28 cellular contexts compared by ENCODE assay signal in the genomic region with DNA sequence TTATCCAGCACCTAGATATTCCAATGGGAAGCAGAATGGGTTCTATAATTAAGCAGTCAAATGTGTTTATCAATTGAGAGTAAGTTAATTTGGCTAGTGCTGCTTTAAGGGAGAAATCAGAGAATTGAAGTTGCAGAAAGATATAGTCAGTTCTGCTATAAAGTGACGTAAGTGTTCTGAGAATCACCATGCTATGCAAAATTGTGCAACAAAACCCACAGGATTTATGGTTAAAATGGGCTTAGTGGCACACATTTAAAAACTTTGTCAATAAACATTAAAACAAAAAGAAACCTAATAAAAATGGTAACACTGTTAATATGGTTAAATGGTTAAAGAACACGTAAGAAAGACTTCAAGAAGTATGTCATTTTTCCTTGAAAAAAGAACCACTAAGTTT.
A peak's percentile ranks its signal among the peaks of the same experiment; 100 is the strongest.
DNase-seq lines count a peak whose midpoint lies in the region; TF ChIP-seq lines count a peak whose summit lies in the region.
"Had no signal": no experiment of that assay in that cellular context is flagged by ENCODE, and none has a peak within 500 bp of the region (broad histone marks: within the 10 kb centered on the region; RNA-seq: fewer than 3 reads in every experiment).

No MANE protein-coding gene starts in this region.

- no peak for TF ChIP-seq POLR2A in uterus (IDR thresholded peaks at IDR 0.05)

- H3K4me1 ChIP-seq in adipocyte (ENCODE audit: control insufficient read depth, insufficient read depth, low read length) (no peaks in the 10 kb centered on the region), uterus (no peaks in the 10 kb centered on the region)
- H3K4me1 ChIP-seq: ascending aorta, suprapubic skin, upper lobe of left lung had no signal

- TF ChIP-seq CTCF in AG10803 (conservative IDR thresholded peaks at IDR 0.05; ENCODE audit: low read length) = no peak
- TF ChIP-seq CTCF in foreskin fibroblast (IDR thresholded peaks at IDR 0.05; ENCODE audit: low read depth, low read length) = no peak
- no peak for TF ChIP-seq CTCF in uterus (IDR thresholded peaks at IDR 0.05)

- no peak overlapping the region for H3K27ac ChIP-seq in uterus
- H3K27ac ChIP-seq: ascending aorta, hepatocyte, ovary, SJCRH30, suprapubic skin, upper lobe of left lung had no signal

- intact Hi-C loops in uterus (cut with DNase I; ENCODE audit: low total_unique reads) = no loop called here

- H3K36me3 ChIP-seq in adipocyte (ENCODE audit: control insufficient read depth, insufficient read depth, low read length, severe bottlenecking) (no peaks in the 10 kb centered on the region), uterus (no peaks in the 10 kb centered on the region)
- H3K36me3 ChIP-seq: ascending aorta, ovary, SJCRH30, suprapubic skin, upper lobe of left lung had no signal

- no peak overlapping the region for H3K9ac ChIP-seq in adipocyte (ENCODE audit: low read length)

- no peak overlapping the region for H3K4me3 ChIP-seq in AG10803 (ENCODE audit: low read length)
- no peak overlapping the region for H3K4me3 ChIP-seq in adipocyte (ENCODE audit: low read length)
- no peak overlapping the region for H3K4me3 ChIP-seq in foreskin fibroblast (ENCODE audit: low read depth in 1 of 2, low read length in 2 of 2)
- no peak overlapping the region for H3K4me3 ChIP-seq in uterus
- H3K4me3 ChIP-seq: ascending aorta, hepatocyte, ovary, SJCRH30, suprapubic skin, upper lobe of left lung had no signal

- peak; percentile 16 for DNase-seq in AG10803 (ENCODE audit: low read depth)
- DNase-seq in LHCN-M2 (ENCODE audit: low read depth) = peak; percentile 75
- DNase-seq in adipocyte (ENCODE audit: low read depth) = peak; percentile 15
- peak; percentile 12 for DNase-seq in foreskin fibroblast
- no peak for DNase-seq in stimulated activated naive CD4-positive, alpha-beta T cell treated with Interleukin-2 at 50 U/mL for 16 hours (lab: John Stamatoyannopoulos, UW)
- no peak for DNase-seq in D341Med (ENCODE audit: low spot score)
- no peak for DNase-seq in uterus
- DNase-seq in HUDEP-2 (lab: John Stamatoyannopoulos, UW; ENCODE audit: unreplicated experiment in 76 of 76) = no peak
- DNase-seq: activated CD4-positive, alpha-beta T cell treated with anti-CD3 and anti-CD28 coated beads, Interleukin-2, amount 50 U/mL, for 1 hour; activated effector memory CD4-positive, alpha-beta T cell treated with anti-CD3 and anti-CD28 coated beads, Interleukin-2, amount 50 U/mL, for 16 hours; activated naive CD8-positive, alpha-beta T cell treated with anti-CD3 and anti-CD28 coated beads for 36 hours; activated T-cell treated with anti-CD3 and anti-CD28 coated beads, Interleukin-2, amount 50 U/mL, for 1 hour; CD4-positive, alpha-beta memory T cell; EL; erythroblast; H7; KBM-7; left colon; MM.1S; NCI-H146; ovary; SJCRH30; stimulated activated naive B cell treated with anti-CD40 and anti-IgM and Interleukin-4, amounts not matched to agents 10 μg/mL and 1 μg/mL and 100 μg/mL, for 72 hours; T-helper 9 cell; upper lobe of left lung had no signal

- no peaks in the 10 kb centered on the region for H3K9me3 ChIP-seq in adipocyte (ENCODE audit: control insufficient read depth, low read length)
- no peaks in the 10 kb centered on the region for H3K9me3 ChIP-seq in uterus
- H3K9me3 ChIP-seq: ascending aorta, ovary, SJCRH30, suprapubic skin, upper lobe of left lung had no signal

- H3K27me3 ChIP-seq in adipocyte (replicated peaks; ENCODE audit: control insufficient read depth, insufficient read depth, low read length) (no peaks in the 10 kb centered on the region), uterus (no peaks in the 10 kb centered on the region)
- H3K27me3 ChIP-seq: ascending aorta, hepatocyte, ovary, SJCRH30, suprapubic skin, upper lobe of left lung had no signal

Comparison
In these comparisons a context has a peak if more than half of its experiments do, and no peak if none do; other contexts are left out.
1. DNase-seq: peak in AG10803 (single experiment), LHCN-M2 (single experiment), adipocyte (single experiment) and foreskin fibroblast (2 of 2); none in stimulated activated naive CD4-positive, alpha-beta T cell treated with Interleukin-2 at 50 U/mL for 16 hours (single experiment), D341Med (single experiment), uterus (0 of 2) and HUDEP-2 (0 of 76).